Comparison of ENCODE assay signal across 21 cellular contexts in the genomic region with DNA sequence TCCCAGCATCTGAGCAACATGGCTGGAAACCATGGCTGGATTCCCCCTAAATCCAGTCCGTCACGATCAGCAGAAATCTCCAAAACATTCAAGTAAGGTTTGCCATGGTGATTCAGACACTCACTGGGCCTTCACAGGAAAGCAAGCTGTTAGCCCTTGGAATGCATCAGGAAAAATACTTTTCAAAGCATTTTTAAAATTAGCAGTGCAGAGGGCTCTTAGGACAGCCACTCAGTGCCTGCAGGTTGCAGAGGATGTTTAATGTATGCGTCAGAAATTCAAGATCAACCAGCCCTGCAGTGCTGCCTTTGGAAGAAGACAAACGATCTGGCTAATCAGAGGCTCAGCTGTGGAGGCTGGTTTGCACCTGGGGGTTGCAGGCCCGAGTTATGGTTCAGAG. TPM values are rescaled to one million over a fixed set of nuclear protein-coding genes. Genes with fewer than 3 reads are reported as not detected.
DNase-seq lines count a peak whose midpoint lies in the region; ATAC-seq and TF ChIP-seq lines count a peak whose summit lies in the region.
"Had no signal": no experiment of that assay in that cellular context is flagged by ENCODE, and none has a peak within 500 bp of the region (broad histone marks: within the 10 kb centered on the region; RNA-seq: fewer than 3 reads in every experiment).

No MANE protein-coding gene starts in this region.

- H3K4me2 ChIP-seq in KMS-11: no peak overlapping the region
- H3K4me2 ChIP-seq: BLaER1 had no signal

- no peaks in the 10 kb centered on the region for H4K20me1 ChIP-seq in KMS-11 (ENCODE audit: insufficient read depth)
- H4K20me1 ChIP-seq: BLaER1 had no signal

- CTCF ChIA-PET in AG04449 (lab: Yijun Ruan, JAX): interaction anchor here (0.6 to 1.0 kb wide), 2 partner anchors 19 to 132 kb away, joined by 3 read pairs; no protein-coding TSS in a partner anchor
- CTCF ChIA-PET in activated CD4-positive, alpha-beta T cell treated with anti-CD3 and anti-CD28 coated beads, Interleukin-2, amount 10 ng/mL, durations not matched to agents 7 days and 5 days (lab: Charles Lee): interaction anchor here (1.0 kb wide), 1 partner anchor 12 kb away, joined by 3 read pairs; no protein-coding TSS in a partner anchor

- H3K36me3 ChIP-seq in KMS-11 (ENCODE audit: insufficient read depth) (no peaks in the 10 kb centered on the region), upper lobe of right lung (no peaks in the 10 kb centered on the region)
- H3K36me3 ChIP-seq: BLaER1, SJSA1 had no signal

- H3K27ac Mint-ChIP-seq in mesothelial cell of epicardium: peak overlapping the region; percentile 32
- H3K27ac Mint-ChIP-seq in activated CD4-positive, alpha-beta T cell treated with anti-CD3 and anti-CD28 coated beads, Interleukin-2, amount 10 ng/mL, durations not matched to agents 7 days and 5 days: no peak overlapping the region
- H3K27ac Mint-ChIP-seq: CD4-positive, alpha-beta memory T cell had no signal

- H3K27me3 ChIP-seq in KMS-11 (ENCODE audit: insufficient read depth, low read depth): no peaks in the 10 kb centered on the region; the same call in 1 of the 2 replicates
- no peaks in the 10 kb centered on the region for H3K27me3 ChIP-seq in upper lobe of right lung
- H3K27me3 ChIP-seq: BLaER1, SJSA1 had no signal

- no peak overlapping the region for H2AFZ ChIP-seq in KMS-11 (ENCODE audit: low read depth)

- no peaks in the 10 kb centered on the region for H3K79me2 ChIP-seq in KMS-11 (ENCODE audit: insufficient read depth, low read depth)

- peaks cover 2% of the 10 kb centered on the region for H3K27me3 Mint-ChIP-seq in mesothelial cell of epicardium (ENCODE audit: low read depth)
- no peaks in the 10 kb centered on the region for H3K27me3 Mint-ChIP-seq in activated CD4-positive, alpha-beta T cell treated with anti-CD3 and anti-CD28 coated beads, Interleukin-2, amount 10 ng/mL, durations not matched to agents 7 days and 5 days

- DNase-seq in AG04449 (ENCODE audit: low read depth, low spot score) (peak; percentile 52), astrocyte of the spinal cord (ENCODE audit: low read depth, low spot score) (peak; percentile 25), mesothelial cell of epicardium (ENCODE audit: low spot score in 2 of 2, unreplicated experiment in 2 of 2) (no peak), upper lobe of right lung (no peak), Right ventricle myocardium inferior (ENCODE audit: missing footprints) (no peak)
- DNase-seq in activated effector memory CD4-positive, alpha-beta T cell treated with anti-CD3 and anti-CD28 coated beads, Interleukin-2, amount 50 U/mL, for 16 hours: no peak
- DNase-seq in activated CD4-positive, alpha-beta T cell treated with anti-CD3 and anti-CD28 coated beads, Interleukin-2, amount 10 ng/mL, durations not matched to agents 7 days and 5 days: no peak
- DNase-seq: CD4-positive, alpha-beta memory T cell; DMS153; GOT3; KG1; NCI-H1417; NCI-H187; NCI-H2227 treated with DMSO at 0.1 percent for 48 hours; NCI-H510A treated with DMSO at 0.1 percent for 48 hours; NCI-H774 had no signal

- POLR2A ChIA-PET in AG04449 (lab: Yijun Ruan, JAX): interaction anchor here (1.0 to 1.1 kb wide), 2 partner anchors 33 to 43 kb away, joined by 3 to 4 read pairs; no protein-coding TSS in a partner anchor
- POLR2A ChIA-PET in activated CD4-positive, alpha-beta T cell treated with anti-CD3 and anti-CD28 coated beads, Interleukin-2, amount 10 ng/mL, durations not matched to agents 7 days and 5 days (lab: Charles Lee): no interaction called here

- no peak overlapping the region for H3K9ac ChIP-seq in KMS-11
- H3K9ac ChIP-seq: BLaER1 had no signal

- ATAC-seq in upper lobe of right lung: no peak
- ATAC-seq in Right ventricle myocardium inferior: no peak
- ATAC-seq: HCT116, HepG2 had no signal

- no peak for TF ChIP-seq CTCF in AG04449 (IDR thresholded peaks at IDR 0.05; ENCODE audit: insufficient read depth, low read length, missing control alignments)
- no peak for TF ChIP-seq CTCF in KMS-11 (conservative IDR thresholded peaks at IDR 0.05; ENCODE audit: low read depth, low read length)
- no peak for TF ChIP-seq CTCF in astrocyte of the spinal cord (IDR thresholded peaks at IDR 0.05; ENCODE audit: low read depth, low read length)
- no peak for TF ChIP-seq CTCF in mesothelial cell of epicardium (IDR thresholded peaks at IDR 0.05; ENCODE audit: unreplicated experiment)
- TF ChIP-seq CTCF in upper lobe of right lung (IDR thresholded peaks at IDR 0.05): no peak

- H3K27ac ChIP-seq in KMS-11 (peak overlapping the region; percentile 35; the same call in 1 of the 2 replicates), upper lobe of right lung (no peak overlapping the region)
- H3K27ac ChIP-seq: BLaER1, SJSA1 had no signal

- H3K4me1 ChIP-seq in KMS-11 (ENCODE audit: low read depth, poor library complexity, severe bottlenecking) (peaks cover 20% of the 10 kb centered on the region), upper lobe of right lung (no peaks in the 10 kb centered on the region)

- H3K4me3 ChIP-seq in AG04449 (ENCODE audit: low read depth, low read length) (no peak overlapping the region), KMS-11 (IDR thresholded peaks at IDR 0.05; ENCODE audit: insufficient read depth, low read depth, low read length) (no peak overlapping the region), astrocyte of the spinal cord (ENCODE audit: low read depth, low read length) (no peak overlapping the region), upper lobe of right lung (no peak overlapping the region)
- H3K4me3 ChIP-seq: BLaER1, SJSA1 had no signal

- H3K36me3 Mint-ChIP-seq in mesothelial cell of epicardium: no peaks in the 10 kb centered on the region
- no peaks in the 10 kb centered on the region for H3K36me3 Mint-ChIP-seq in activated CD4-positive, alpha-beta T cell treated with anti-CD3 and anti-CD28 coated beads, Interleukin-2, amount 10 ng/mL, durations not matched to agents 7 days and 5 days (ENCODE audit: low read depth)
- H3K36me3 Mint-ChIP-seq: CD4-positive, alpha-beta memory T cell had no signal

- H3K9me3 ChIP-seq in upper lobe of right lung: no peaks in the 10 kb centered on the region
- H3K9me3 ChIP-seq: BLaER1, SJSA1 had no signal

- H3K4me3 Mint-ChIP-seq in mesothelial cell of epicardium: no peak overlapping the region
- no peak overlapping the region for H3K4me3 Mint-ChIP-seq in activated CD4-positive, alpha-beta T cell treated with anti-CD3 and anti-CD28 coated beads, Interleukin-2, amount 10 ng/mL, durations not matched to agents 7 days and 5 days
- H3K4me3 Mint-ChIP-seq: CD4-positive, alpha-beta memory T cell had no signal

- H3K4me1 Mint-ChIP-seq in mesothelial cell of epicardium: peaks cover 23% of the 10 kb centered on the region
- H3K4me1 Mint-ChIP-seq in activated CD4-positive, alpha-beta T cell treated with anti-CD3 and anti-CD28 coated beads, Interleukin-2, amount 10 ng/mL, durations not matched to agents 7 days and 5 days: peaks cover 9% of the 10 kb centered on the region
- H3K4me1 Mint-ChIP-seq: CD4-positive, alpha-beta memory T cell had no signal

- intact Hi-C loops in upper lobe of right lung (cut with DNase I): no loop called here
- intact Hi-C loops in Right ventricle myocardium inferior (cut with DNase I): no loop called here

- in situ Hi-C loops in astrocyte of the spinal cord (cut with HindIII; ENCODE audit: low sequenced_read_pairs): no loop called here

- peaks cover 4% of the 10 kb centered on the region for H3K9me3 Mint-ChIP-seq in mesothelial cell of epicardium
- H3K9me3 Mint-ChIP-seq in activated CD4-positive, alpha-beta T cell treated with anti-CD3 and anti-CD28 coated beads, Interleukin-2, amount 10 ng/mL, durations not matched to agents 7 days and 5 days: no peaks in the 10 kb centered on the region

RNA-seq across cellular contexts. Expression of a gene that starts 50.3 kb away (rescaled TPM):
- 2.5 to 3.2 TPM (median 2.5 TPM) in 3 replicates for total RNA-seq in mesothelial cell of epicardium
- total RNA-seq in upper lobe of right lung: 0.81 TPM
- not detected for total RNA-seq in activated CD4-positive, alpha-beta T cell treated with anti-CD3 and anti-CD28 coated beads, Interleukin-2, amount 10 ng/mL, durations not matched to agents 7 days and 5 days
- total RNA-seq in Right ventricle myocardium inferior: 0.60 TPM
- total RNA-seq: CD4-positive, alpha-beta memory T cell; HepG2 had no signal

Comparison
In these comparisons a context has a peak if more than half of its experiments do, and no peak if none do; other contexts are left out.
1. DNase-seq: peak in AG04449 (single experiment) and astrocyte of the spinal cord (single experiment); none in mesothelial cell of epicardium (0 of 2), activated effector memory CD4-positive, alpha-beta T cell treated with anti-CD3 and anti-CD28 coated beads, Interleukin-2, amount 50 U/mL, for 16 hours (single experiment), upper lobe of right lung (single experiment), activated CD4-positive, alpha-beta T cell treated with anti-CD3 and anti-CD28 coated beads, Interleukin-2, amount 10 ng/mL, durations not matched to agents 7 days and 5 days (single experiment) and Right ventricle myocardium inferior (single experiment).